In genomic region chr1:161068306-161069200, GRCh38 we compare ENCODE assay signal across 7 cellular contexts. TPM values are rescaled to one million over a fixed set of nuclear protein-coding genes. Genes with fewer than 3 reads are reported as not detected.
DNase-seq lines count a peak whose midpoint lies in the region; ATAC-seq and TF ChIP-seq lines count a peak whose summit lies in the region.

No MANE protein-coding gene starts in this region.

- TF ChIP-seq CTCF in epithelial cell of esophagus (IDR thresholded peaks at IDR 0.05; ENCODE audit: insufficient read depth, low read depth, low read length, missing control alignments), result no peak

- no peaks in the 10 kb centered on the region for H3K27me3 Mint-ChIP-seq in activated CD4-positive, alpha-beta T cell treated with anti-CD3 and anti-CD28 coated beads, Interleukin-2, amount 10 ng/mL, durations not matched to agents 24 days and 14 days

- intact Hi-C loops in activated CD4-positive, alpha-beta T cell treated with anti-CD3 and anti-CD28 coated beads, Interleukin-2, amount 10 ng/mL, durations not matched to agents 24 days and 14 days (cut with micrococcal nuclease), result loop anchor here (1.0 to 5.0 kb wide), 5 partner anchors 22 to 85 kb away; partner anchors contain the start of genes DEDD and UFC1
- intact Hi-C loops in sciatic nerve (cut with DNase I), result no loop called here

- peak overlapping the region; percentile 97 for H3K27ac Mint-ChIP-seq in activated CD4-positive, alpha-beta T cell treated with anti-CD3 and anti-CD28 coated beads, Interleukin-2, amount 10 ng/mL, durations not matched to agents 24 days and 14 days

- no peaks in the 10 kb centered on the region for H3K9me3 Mint-ChIP-seq in activated CD4-positive, alpha-beta T cell treated with anti-CD3 and anti-CD28 coated beads, Interleukin-2, amount 10 ng/mL, durations not matched to agents 24 days and 14 days

- H3K4me3 Mint-ChIP-seq in activated CD4-positive, alpha-beta T cell treated with anti-CD3 and anti-CD28 coated beads, Interleukin-2, amount 10 ng/mL, durations not matched to agents 24 days and 14 days, result peak overlapping the region; percentile 99

- peaks cover 29% of the 10 kb centered on the region for H3K36me3 Mint-ChIP-seq in activated CD4-positive, alpha-beta T cell treated with anti-CD3 and anti-CD28 coated beads, Interleukin-2, amount 10 ng/mL, durations not matched to agents 24 days and 14 days (ENCODE audit: low read depth)

- no peak overlapping the region for H3K4me3 ChIP-seq in epithelial cell of esophagus (ENCODE audit: low read length)

- ATAC-seq in GM19395 (IDR thresholded peaks at IDR 0.05; ENCODE audit: unreplicated experiment) (peak; percentile 58), HG03460 (IDR thresholded peaks at IDR 0.05; ENCODE audit: unreplicated experiment) (peak; percentile 53), sciatic nerve (peak; percentile 80)

- peak; percentile 96 for DNase-seq in activated CD4-positive, alpha-beta T cell treated with anti-CD3 and anti-CD28 coated beads, Interleukin-2, amount 10 ng/mL, durations not matched to agents 24 days and 14 days
- DNase-seq in epithelial cell of esophagus (ENCODE audit: low read depth), result peak; percentile 43
- peak; percentile 73 for DNase-seq in sciatic nerve (ENCODE audit: low spot score)
- DNase-seq in HCEC 1CT, result no peak
- DNase-seq in COR-L47 (lab: John Stamatoyannopoulos, UW), result no peak

- H3K4me1 Mint-ChIP-seq in activated CD4-positive, alpha-beta T cell treated with anti-CD3 and anti-CD28 coated beads, Interleukin-2, amount 10 ng/mL, durations not matched to agents 24 days and 14 days, result peaks cover 59% of the 10 kb centered on the region

RNA-seq across cellular contexts. Expression of gene ARHGAP30, which starts 1.1 kb away (rescaled TPM):
- 134 and 139 TPM in 2 replicates for total RNA-seq in activated CD4-positive, alpha-beta T cell treated with anti-CD3 and anti-CD28 coated beads, Interleukin-2, amount 10 ng/mL, durations not matched to agents 24 days and 14 days
- total RNA-seq in sciatic nerve, result 13.7 TPM

RNA-seq across cellular contexts. Expression of gene NECTIN4, which starts 20.8 kb away (rescaled TPM):
- total RNA-seq in activated CD4-positive, alpha-beta T cell treated with anti-CD3 and anti-CD28 coated beads, Interleukin-2, amount 10 ng/mL, durations not matched to agents 24 days and 14 days, result 0.05 TPM in 1 of 2 replicates, not detected in the other
- 0.09 TPM for total RNA-seq in sciatic nerve

RNA-seq across cellular contexts. Expression of gene USF1, which starts 22.8 kb away (rescaled TPM):
- total RNA-seq in activated CD4-positive, alpha-beta T cell treated with anti-CD3 and anti-CD28 coated beads, Interleukin-2, amount 10 ng/mL, durations not matched to agents 24 days and 14 days, result 46.5 and 48.6 TPM in 2 replicates
- 58.0 TPM for total RNA-seq in sciatic nerve

RNA-seq across cellular contexts. Expression of gene KLHDC9, which starts 29.6 kb away (rescaled TPM):
- not detected in 2 replicates for total RNA-seq in activated CD4-positive, alpha-beta T cell treated with anti-CD3 and anti-CD28 coated beads, Interleukin-2, amount 10 ng/mL, durations not matched to agents 24 days and 14 days
- total RNA-seq in sciatic nerve, result 6.6 TPM

RNA-seq across cellular contexts. Expression of gene TSTD1, which starts 29.8 kb away (rescaled TPM):
- total RNA-seq in activated CD4-positive, alpha-beta T cell treated with anti-CD3 and anti-CD28 coated beads, Interleukin-2, amount 10 ng/mL, durations not matched to agents 24 days and 14 days, result 41.7 and 49.7 TPM in 2 replicates
- total RNA-seq in sciatic nerve, result 13.1 TPM

Comparison
In these comparisons a context has a peak if more than half of its experiments do, and no peak if none do; other contexts are left out.
1. DNase-seq: peak in activated CD4-positive, alpha-beta T cell treated with anti-CD3 and anti-CD28 coated beads, Interleukin-2, amount 10 ng/mL, durations not matched to agents 24 days and 14 days (single experiment), epithelial cell of esophagus (single experiment) and sciatic nerve (single experiment); none in HCEC 1CT (single experiment) and COR-L47 (single experiment).
2. Peak in every context shown above with its lines, with median percentiles within 50 percentile points of each other: ATAC-seq.